ENCODE assay signal across 8 cellular contexts in the genomic region with DNA sequence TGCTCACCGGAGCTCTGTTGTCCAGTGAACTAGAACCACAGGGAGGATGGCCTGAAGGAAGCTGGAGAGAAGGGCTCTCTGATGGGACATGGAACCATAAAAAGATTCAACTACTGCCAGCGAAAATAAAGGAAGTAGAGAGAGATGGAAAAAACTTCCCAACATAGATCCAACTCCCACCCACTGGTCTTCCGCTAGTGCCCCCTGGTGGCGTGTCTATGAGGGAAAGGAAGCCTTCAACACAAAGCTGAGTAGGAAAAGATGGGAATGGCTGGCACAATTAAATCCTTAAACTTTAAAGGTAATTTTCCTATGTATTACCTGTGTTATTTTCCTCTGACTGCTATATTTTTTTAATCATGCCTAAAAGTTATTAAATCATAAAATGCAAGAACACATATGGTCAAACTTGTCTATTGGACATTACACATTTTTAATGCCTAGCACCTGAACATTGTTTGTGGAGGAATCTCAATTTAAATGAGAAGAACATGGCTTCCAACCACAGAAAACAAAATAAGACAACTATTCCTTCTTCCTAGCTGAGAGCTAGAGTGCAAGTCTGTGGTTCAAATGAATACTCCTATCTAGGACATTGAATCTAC. TPM values are rescaled to one million over a fixed set of nuclear protein-coding genes. Genes with fewer than 3 reads are reported as not detected.
DNase-seq lines count a peak whose midpoint lies in the region; ATAC-seq and TF ChIP-seq lines count a peak whose summit lies in the region.

No MANE protein-coding gene starts in this region.

- no peaks in the 10 kb centered on the region for H3K4me1 ChIP-seq in HCT116 (ENCODE audit: control insufficient read depth in 1 of 2, insufficient read depth in 2 of 2, low read length in 2 of 2)

- TF ChIP-seq POLR2A in HCT116 (IDR thresholded peaks at IDR 0.05; ENCODE audit: borderline replicate concordance, extremely low read depth, insufficient read depth, insufficient read length), result no peak

- RAD21 ChIA-PET in HCT116 (lab: Charles Lee; ENCODE audit: low non-redundant PET in 1 of 2, low total read pairs in 2 of 2, uncharacterized antibody in 2 of 2, unreplicated experiment in 2 of 2), result no interaction called here

- no peak overlapping the region for H2AFZ ChIP-seq in HCT116 (ENCODE audit: low read depth, low read length, poor library complexity, severe bottlenecking)

- POLR2A ChIA-PET in HCT116 (lab: Charles Lee), result no interaction called here

- no peak overlapping the region for H3K27ac ChIP-seq in HCT116 (ENCODE audit: low read depth, low read length)

- H3K9me2 ChIP-seq in HCT116 (ENCODE audit: insufficient read depth), result no peaks in the 10 kb centered on the region

- no peak overlapping the region for H3K4me2 ChIP-seq in HCT116 (ENCODE audit: low read length)

- ATAC-seq in HCT116, result peak; percentile 70
- ATAC-seq in GM19395 (IDR thresholded peaks at IDR 0.05; ENCODE audit: unreplicated experiment), result no peak

- peak; percentile 56 for DNase-seq in COLO829 (ENCODE audit: low spot score)
- DNase-seq in HCT116 (ENCODE audit: low read depth, low spot score), result no peak
- DNase-seq in activated CD4-positive, CD25-positive, alpha-beta regulatory T cell treated with anti-CD3 and anti-CD28 coated beads, Interleukin-2, amount 50 U/mL, for 72 hours, result peak; percentile 30
- peak; percentile 14 for DNase-seq in fibroblast of villous mesenchyme (ENCODE audit: low read depth)
- peak; percentile 74 for DNase-seq in posterior vena cava (ENCODE audit: low spot score)
- no peak for DNase-seq in cerebellar nuclear complex (lab: John Stamatoyannopoulos, UW)
- DNase-seq in NCI-H1048 (lab: John Stamatoyannopoulos, UW), result no peak

- no peaks in the 10 kb centered on the region for H4K20me1 ChIP-seq in HCT116 (ENCODE audit: insufficient read depth)

- H3K36me3 ChIP-seq in HCT116 (ENCODE audit: control insufficient read depth in 1 of 2, insufficient read depth in 2 of 2, low read length in 2 of 2), result peaks cover 12 to 15% of the 10 kb centered on the region in 2 experiments

- H3K9me3 ChIP-seq in HCT116 (ENCODE audit: control insufficient read depth in 1 of 2, insufficient read depth in 1 of 2, low read depth in 1 of 2, low read length in 2 of 2), result no peaks in the 10 kb centered on the region

- H3K4me3 ChIP-seq in HCT116 (replicated peaks in 1 of 2; ENCODE audit: low read depth in 1 of 2, low read length in 2 of 2) (no peak overlapping the region), fibroblast of villous mesenchyme (ENCODE audit: low read depth, low read length) (no peak overlapping the region)

- no peaks in the 10 kb centered on the region for H3K79me2 ChIP-seq in HCT116 (ENCODE audit: insufficient read depth, low read length)

- H3K27me3 ChIP-seq in HCT116 (ENCODE audit: insufficient read depth, low read length), result no peaks in the 10 kb centered on the region

- BruUV-seq in HCT116 (replicated peaks; lab: Mats Ljungman, UMichigan), result no TSS peak

- TF ChIP-seq RAD21 in HCT116 (IDR thresholded peaks at IDR 0.05; ENCODE audit: low read depth), result peak; percentile 31; the same call in 1 of the 2 replicates

- no peak overlapping the region for H3K9ac ChIP-seq in HCT116 (ENCODE audit: low read length)

- CTCF ChIA-PET in HCT116 (lab: Charles Lee), result interaction anchor here (0.7 to 2.9 kb wide), 3 partner anchors 10 to 856 kb away, joined by 4 to 11 read pairs (median 9); no protein-coding TSS in a partner anchor

- TF ChIP-seq CTCF in HCT116 (IDR thresholded peaks at IDR 0.05 in 2 of 3, conservative IDR thresholded peaks at IDR 0.05 in 1 of 3; ENCODE audit: borderline replicate concordance in 1 of 3, insufficient read depth in 1 of 3, low read depth in 2 of 3, low read length in 2 of 3), result peak in 2 of 3 experiments; percentile 55 to 67; a peak in 4 of 6 replicates
- peak; percentile 61 for TF ChIP-seq CTCF in fibroblast of villous mesenchyme (IDR thresholded peaks at IDR 0.05; ENCODE audit: insufficient read depth, low read depth, low read length)

- intact Hi-C loops in HCT116 (cut with micrococcal nuclease), result no loop called here
- intact Hi-C loops in posterior vena cava (cut with DNase I), result no loop called here

TF ChIP-seq in HCT116, 20 proteins besides CTCF, POLR2A, EP300 and RAD21:
- TF ChIP-seq ZNF274 (IDR thresholded peaks at IDR 0.05; ENCODE audit: low read depth, low read length), result no peak
- no peak for TF ChIP-seq SRF (IDR thresholded peaks at IDR 0.05; ENCODE audit: low read depth)
- TF ChIP-seq YY1 (IDR thresholded peaks at IDR 0.05; ENCODE audit: extremely low read depth, insufficient replicate concordance, low read depth, low read length), result no peak
- TF ChIP-seq, protein P1, sequence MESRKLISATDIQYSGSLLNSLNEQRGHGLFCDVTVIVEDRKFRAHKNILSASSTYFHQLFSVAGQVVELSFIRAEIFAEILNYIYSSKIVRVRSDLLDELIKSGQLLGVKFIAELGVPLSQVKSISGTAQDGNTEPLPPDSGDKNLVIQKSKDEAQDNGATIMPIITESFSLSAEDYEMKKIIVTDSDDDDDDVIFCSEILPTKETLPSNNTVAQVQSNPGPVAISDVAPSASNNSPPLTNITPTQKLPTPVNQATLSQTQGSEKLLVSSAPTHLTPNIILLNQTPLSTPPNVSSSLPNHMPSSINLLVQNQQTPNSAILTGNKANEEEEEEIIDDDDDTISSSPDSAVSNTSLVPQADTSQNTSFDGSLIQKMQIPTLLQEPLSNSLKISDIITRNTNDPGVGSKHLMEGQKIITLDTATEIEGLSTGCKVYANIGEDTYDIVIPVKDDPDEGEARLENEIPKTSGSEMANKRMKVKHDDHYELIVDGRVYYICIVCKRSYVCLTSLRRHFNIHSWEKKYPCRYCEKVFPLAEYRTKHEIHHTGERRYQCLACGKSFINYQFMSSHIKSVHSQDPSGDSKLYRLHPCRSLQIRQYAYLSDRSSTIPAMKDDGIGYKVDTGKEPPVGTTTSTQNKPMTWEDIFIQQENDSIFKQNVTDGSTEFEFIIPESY (IDR thresholded peaks at IDR 0.05; ENCODE audit: extremely low read depth, insufficient replicate concordance, low read length), result no peak
- TF ChIP-seq FOSL1 (IDR thresholded peaks at IDR 0.05; ENCODE audit: low read depth), result no peak
- TF ChIP-seq SIN3A (IDR thresholded peaks at IDR 0.05; ENCODE audit: low read depth), result no peak
- no peak for TF ChIP-seq EZH2phosphoT487 (IDR thresholded peaks at IDR 0.05; ENCODE audit: borderline replicate concordance)
- TF ChIP-seq JUND (IDR thresholded peaks at IDR 0.05), result no peak
- TF ChIP-seq, protein P2, sequence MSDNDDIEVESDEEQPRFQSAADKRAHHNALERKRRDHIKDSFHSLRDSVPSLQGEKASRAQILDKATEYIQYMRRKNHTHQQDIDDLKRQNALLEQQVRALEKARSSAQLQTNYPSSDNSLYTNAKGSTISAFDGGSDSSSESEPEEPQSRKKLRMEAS (IDR thresholded peaks at IDR 0.05), result no peak
- TF ChIP-seq EGR1 (IDR thresholded peaks at IDR 0.05; ENCODE audit: low read depth), result no peak

RNA-seq across cellular contexts. Expression of a gene that starts 51.5 kb away (rescaled TPM):
- 30.2 TPM for total RNA-seq in HCT116 (2021; ENCODE audit: unreplicated experiment)
- polyA plus RNA-seq in HCT116 (2012), result 15.6 TPM in 2 replicates
- total RNA-seq in fibroblast of villous mesenchyme, result 17.1 and 24.2 TPM in 2 replicates
- total RNA-seq in posterior vena cava, result 10 to 100 TPM; 14.8 to 18.2 TPM

Comparison
In these comparisons a context has a peak if more than half of its experiments do, and no peak if none do; other contexts are left out.
1. DNase-seq: peak in COLO829 (single experiment), activated CD4-positive, CD25-positive, alpha-beta regulatory T cell treated with anti-CD3 and anti-CD28 coated beads, Interleukin-2, amount 50 U/mL, for 72 hours (single experiment), fibroblast of villous mesenchyme (single experiment) and posterior vena cava (single experiment); none in HCT116 (single experiment), cerebellar nuclear complex (0 of 2) and NCI-H1048 (single experiment).